20 cellular contexts compared by ENCODE assay signal in the genomic region with DNA sequence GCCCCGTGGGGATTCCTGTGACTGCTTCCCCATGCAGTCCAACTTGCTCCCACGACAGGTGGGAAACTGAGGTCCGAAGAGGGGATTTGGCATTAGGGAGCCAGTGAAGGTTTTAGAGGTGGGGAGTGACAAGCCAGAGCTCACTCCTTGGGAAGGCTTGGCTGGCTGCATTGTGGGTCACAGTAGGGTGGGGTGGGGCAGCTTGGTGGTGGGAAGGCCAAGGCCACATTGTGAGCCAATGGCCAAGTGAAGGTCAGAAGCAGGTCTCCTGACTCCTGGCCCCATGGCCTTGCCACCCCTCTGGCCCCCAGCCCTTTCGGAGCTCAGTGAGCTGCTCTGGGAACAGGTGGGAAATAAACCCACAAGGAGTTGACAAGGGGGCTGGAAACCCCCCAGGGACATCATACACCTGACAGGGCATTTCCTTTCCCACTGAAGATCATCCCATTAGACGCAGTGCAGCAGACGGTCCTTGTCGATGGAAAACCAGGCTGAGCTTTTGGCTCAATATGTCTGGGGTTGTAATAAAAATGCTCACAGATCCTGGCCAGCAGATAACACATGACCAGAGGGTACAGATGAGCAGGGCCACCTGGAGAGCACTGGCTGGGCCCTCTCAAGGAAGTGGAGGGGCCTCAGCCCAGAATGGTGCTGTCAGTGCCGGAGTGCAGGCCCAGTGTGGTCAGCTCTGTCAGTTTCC. TPM values are rescaled to one million over a fixed set of nuclear protein-coding genes. Genes with fewer than 3 reads are reported as not detected.
DNase-seq lines count a peak whose midpoint lies in the region; ATAC-seq and TF ChIP-seq lines count a peak whose summit lies in the region.
"Had no signal": no experiment of that assay in that cellular context is flagged by ENCODE, and none has a peak within 500 bp of the region (broad histone marks: within the 10 kb centered on the region; RNA-seq: fewer than 3 reads in every experiment).

No MANE protein-coding gene starts in this region.

- TF ChIP-seq CTCF in CD14-positive monocyte (IDR thresholded peaks at IDR 0.05) = no peak
- TF ChIP-seq CTCF in osteocyte (IDR thresholded peaks at IDR 0.05) = no peak
- no peak for TF ChIP-seq CTCF in natural killer cell (IDR thresholded peaks at IDR 0.05)

- CTCF ChIA-PET in naive thymus-derived CD4-positive, alpha-beta T cell (lab: Charles Lee) = interaction anchor here (0.7 to 3.8 kb wide), 4 partner anchors 9 to 179 kb away, joined by 3 to 25 read pairs (median 4); a partner anchor contains a TSS

- H3K4me1 ChIP-seq in naive thymus-derived CD4-positive, alpha-beta T cell (ENCODE audit: control insufficient read depth in 2 of 2, insufficient read depth in 2 of 2, low read length in 2 of 2) = peaks cover 44 to 61% of the 10 kb centered on the region in 2 donors
- H3K4me1 ChIP-seq: BE2C had no signal

- no peak for DNase-seq in T-helper 2 cell treated with Interferon-gamma antibody and Interleukin-4, amounts not matched to agents 5 μg/mL and 100 μg/mL, for 36 hours (ENCODE audit: low spot score)
- DNase-seq in T-helper 2 cell (no peak), CD14-positive monocyte (ENCODE audit: low spot score) (no peak), osteocyte (ENCODE audit: extremely low spot score, unreplicated experiment) (no peak), natural killer cell (no peak)
- DNase-seq in central memory CD8-positive, alpha-beta T cell (ENCODE audit: low spot score in 2 of 2) = no peak
- no peak for DNase-seq in naive thymus-derived CD4-positive, alpha-beta T cell
- DNase-seq: aorta; BE2C; GOT3; heart left ventricle; NCI-H1105; PC-3; stimulated activated CD4-positive, alpha-beta T cell treated with anti-CD3 and anti-CD28 coated beads, Interleukin-4, amount 100 ng/mL, for 1 hour had no signal

- no peak overlapping the region for H3K27ac ChIP-seq in naive thymus-derived CD4-positive, alpha-beta T cell (ENCODE audit: low read depth, low read length)

- H3K9me3 Mint-ChIP-seq in T-helper 2 cell treated with Interferon-gamma antibody and Interleukin-4, amounts not matched to agents 5 μg/mL and 100 μg/mL, for 36 hours = no peaks in the 10 kb centered on the region
- H3K9me3 Mint-ChIP-seq in CD14-positive monocyte (no peaks in the 10 kb centered on the region), osteocyte (ENCODE audit: unreplicated experiment) (no peaks in the 10 kb centered on the region), natural killer cell (no peaks in the 10 kb centered on the region)
- no peaks in the 10 kb centered on the region for H3K9me3 Mint-ChIP-seq in central memory CD8-positive, alpha-beta T cell
- no peaks in the 10 kb centered on the region for H3K9me3 Mint-ChIP-seq in naive thymus-derived CD4-positive, alpha-beta T cell
- H3K9me3 Mint-ChIP-seq: natural killer cell treated with Interleukin-12 subunit alpha and Interleukin-12 subunit beta and Interleukin-15 and Interleukin-18, amount 100 ng/mL, for 72 hours; WTC11 had no signal

- no peaks in the 10 kb centered on the region for H3K36me3 Mint-ChIP-seq in T-helper 2 cell treated with Interferon-gamma antibody and Interleukin-4, amounts not matched to agents 5 μg/mL and 100 μg/mL, for 36 hours (ENCODE audit: low read depth)
- H3K36me3 Mint-ChIP-seq in CD14-positive monocyte (peaks cover 36 to 53% of the 10 kb centered on the region in 2 donors), osteocyte (ENCODE audit: unreplicated experiment) (no peaks in the 10 kb centered on the region), natural killer cell (no peaks in the 10 kb centered on the region)
- peaks cover 2% of the 10 kb centered on the region for H3K36me3 Mint-ChIP-seq in central memory CD8-positive, alpha-beta T cell (ENCODE audit: insufficient read depth)
- H3K36me3 Mint-ChIP-seq in naive thymus-derived CD4-positive, alpha-beta T cell = no peaks in the 10 kb centered on the region
- H3K36me3 Mint-ChIP-seq: natural killer cell treated with Interleukin-12 subunit alpha and Interleukin-12 subunit beta and Interleukin-15 and Interleukin-18, amount 100 ng/mL, for 72 hours; WTC11 had no signal

- no peak overlapping the region for H3K4me3 ChIP-seq in naive thymus-derived CD4-positive, alpha-beta T cell (ENCODE audit: low read length)
- H3K4me3 ChIP-seq: heart left ventricle, prostate gland, skin epidermis had no signal

- no peak overlapping the region for H3K4me3 Mint-ChIP-seq in T-helper 2 cell treated with Interferon-gamma antibody and Interleukin-4, amounts not matched to agents 5 μg/mL and 100 μg/mL, for 36 hours
- H3K4me3 Mint-ChIP-seq in CD14-positive monocyte = peak overlapping the region; percentile 95 to 98
- no peak overlapping the region for H3K4me3 Mint-ChIP-seq in central memory CD8-positive, alpha-beta T cell
- H3K4me3 Mint-ChIP-seq in naive thymus-derived CD4-positive, alpha-beta T cell = peak overlapping the region in 1 of 10 donors; percentile 19
- H3K4me3 Mint-ChIP-seq in osteocyte (ENCODE audit: unreplicated experiment) = no peak overlapping the region
- no peak overlapping the region for H3K4me3 Mint-ChIP-seq in natural killer cell
- H3K4me3 Mint-ChIP-seq: natural killer cell treated with Interleukin-12 subunit alpha and Interleukin-12 subunit beta and Interleukin-15 and Interleukin-18, amount 100 ng/mL, for 72 hours; WTC11 had no signal

- H3K9me3 ChIP-seq in naive thymus-derived CD4-positive, alpha-beta T cell (ENCODE audit: control insufficient read depth in 2 of 3, low read length in 3 of 3) = no peaks in the 10 kb centered on the region
- H3K9me3 ChIP-seq: BE2C, heart left ventricle, prostate gland had no signal

- intact Hi-C loops in CD14-positive monocyte (cut with micrococcal nuclease) = no loop called here
- intact Hi-C loops in naive thymus-derived CD4-positive, alpha-beta T cell (cut with micrococcal nuclease) = no loop called here
- intact Hi-C loops in natural killer cell (cut with micrococcal nuclease) = no loop called here

- POLR2A ChIA-PET in naive thymus-derived CD4-positive, alpha-beta T cell (lab: Charles Lee) = interaction anchor here (0.8 to 23.5 kb wide), 7 partner anchors 9 to 56 kb away, joined by 3 to 521 read pairs (median 10); a partner anchor contains a TSS

- peak overlapping the region; percentile 12 for H3K27ac Mint-ChIP-seq in T-helper 2 cell treated with Interferon-gamma antibody and Interleukin-4, amounts not matched to agents 5 μg/mL and 100 μg/mL, for 36 hours
- H3K27ac Mint-ChIP-seq in CD14-positive monocyte (peak overlapping the region; percentile 2 to 77 (median 61)), osteocyte (ENCODE audit: unreplicated experiment) (no peak overlapping the region), natural killer cell (no peak overlapping the region)
- H3K27ac Mint-ChIP-seq in central memory CD8-positive, alpha-beta T cell (ENCODE audit: low read depth) = peak overlapping the region; percentile 53
- peak overlapping the region in 7 of 9 donors; percentile 15 to 100 (median 72) for H3K27ac Mint-ChIP-seq in naive thymus-derived CD4-positive, alpha-beta T cell
- H3K27ac Mint-ChIP-seq: natural killer cell treated with Interleukin-12 subunit alpha and Interleukin-12 subunit beta and Interleukin-15 and Interleukin-18, amount 100 ng/mL, for 72 hours; WTC11 had no signal

- no peaks in the 10 kb centered on the region for H3K27me3 ChIP-seq in naive thymus-derived CD4-positive, alpha-beta T cell (ENCODE audit: control insufficient read depth in 2 of 2, insufficient read depth in 2 of 2, low read length in 2 of 2)
- H3K27me3 ChIP-seq: BE2C, heart left ventricle had no signal

- no peaks in the 10 kb centered on the region for H3K27me3 Mint-ChIP-seq in T-helper 2 cell treated with Interferon-gamma antibody and Interleukin-4, amounts not matched to agents 5 μg/mL and 100 μg/mL, for 36 hours (ENCODE audit: low read depth)
- H3K27me3 Mint-ChIP-seq in CD14-positive monocyte (ENCODE audit: low read depth in 3 of 3) (peaks cover 0 to 1% (median 0%) of the 10 kb centered on the region in 3 donors), osteocyte (ENCODE audit: unreplicated experiment) (peaks cover 21% of the 10 kb centered on the region), natural killer cell (ENCODE audit: low read depth in 2 of 2) (no peaks in the 10 kb centered on the region)
- H3K27me3 Mint-ChIP-seq in central memory CD8-positive, alpha-beta T cell = no peaks in the 10 kb centered on the region
- no peaks in the 10 kb centered on the region for H3K27me3 Mint-ChIP-seq in naive thymus-derived CD4-positive, alpha-beta T cell
- H3K27me3 Mint-ChIP-seq: natural killer cell treated with Interleukin-12 subunit alpha and Interleukin-12 subunit beta and Interleukin-15 and Interleukin-18, amount 100 ng/mL, for 72 hours had no signal

- H3K36me3 ChIP-seq in naive thymus-derived CD4-positive, alpha-beta T cell (ENCODE audit: control insufficient read depth in 2 of 3, insufficient read depth in 3 of 3, low read length in 3 of 3) = no peaks in the 10 kb centered on the region
- H3K36me3 ChIP-seq: BE2C, heart left ventricle, prostate gland had no signal

- H3K4me1 Mint-ChIP-seq in T-helper 2 cell treated with Interferon-gamma antibody and Interleukin-4, amounts not matched to agents 5 μg/mL and 100 μg/mL, for 36 hours (ENCODE audit: low read depth) = peaks cover 27% of the 10 kb centered on the region
- H3K4me1 Mint-ChIP-seq in CD14-positive monocyte = peaks cover 96% of the 10 kb centered on the region
- H3K4me1 Mint-ChIP-seq in central memory CD8-positive, alpha-beta T cell = peaks cover 47% of the 10 kb centered on the region
- peaks cover 39 to 75% (median 51%) of the 10 kb centered on the region in 7 donors for H3K4me1 Mint-ChIP-seq in naive thymus-derived CD4-positive, alpha-beta T cell
- H3K4me1 Mint-ChIP-seq in osteocyte (ENCODE audit: unreplicated experiment) = peaks cover 6% of the 10 kb centered on the region
- H3K4me1 Mint-ChIP-seq in natural killer cell = peaks cover 18 to 44% of the 10 kb centered on the region in 2 donors

- no peak for ATAC-seq in central memory CD8-positive, alpha-beta T cell (replicated peaks; ENCODE audit: extremely low read depth, poor library complexity, severe bottlenecking)
- no peak for ATAC-seq in naive thymus-derived CD4-positive, alpha-beta T cell
- ATAC-seq in natural killer cell = no peak
- ATAC-seq in HG03196 (IDR thresholded peaks at IDR 0.05; ENCODE audit: unreplicated experiment) = no peak
- ATAC-seq: heart left ventricle; natural killer cell treated with Interleukin-12 subunit alpha and Interleukin-12 subunit beta and Interleukin-15 and Interleukin-18, amount 100 ng/mL, for 72 hours; PC-3; WTC11 had no signal

RNA-seq across cellular contexts. Expression of a gene that starts 2.4 kb away (rescaled TPM):
- under 1 TPM; 0.18 to 0.48 TPM for polyA plus RNA-seq in CD14-positive monocyte
- 1 to 10 TPM in 1 of 5 experiments, under 1 TPM in 4; 0.13 to 1.0 (median 0.19) TPM for total RNA-seq in naive thymus-derived CD4-positive, alpha-beta T cell
- not detected for polyA plus RNA-seq in naive thymus-derived CD4-positive, alpha-beta T cell
- total RNA-seq in osteocyte (not detected in 2 replicates), natural killer cell (under 1 TPM; 0.14 to 0.52 (median 0.40) TPM)
- total RNA-seq: lung microvascular endothelial cell; natural killer cell treated with Interleukin-12 subunit alpha and Interleukin-12 subunit beta and Interleukin-15 and Interleukin-18, amount 100 ng/mL, for 72 hours; PC-3 had no signal
- polyA plus RNA-seq: aorta had no signal

RNA-seq across cellular contexts. Expression of a gene that starts 56.1 kb away (rescaled TPM):
- polyA plus RNA-seq in CD14-positive monocyte = 1,000 to 10,000 TPM in 1 of 2 donors, 100 to 1,000 TPM in 1; 801 to 1,133 TPM
- total RNA-seq in naive thymus-derived CD4-positive, alpha-beta T cell = 100 to 1,000 TPM in 3 of 5 experiments, 10 to 100 TPM in 2; 91.1 to 271 (median 101) TPM
- polyA plus RNA-seq in naive thymus-derived CD4-positive, alpha-beta T cell = 100 to 1,000 TPM; 220 to 300 TPM
- total RNA-seq in osteocyte (0.16 and 0.75 TPM in 2 replicates), natural killer cell (100 to 1,000 TPM; 134 to 193 (median 178) TPM)

Comparison
In these comparisons a context has a peak if more than half of its experiments do, and no peak if none do; other contexts are left out.
1. H3K27ac Mint-ChIP-seq: peak in T-helper 2 cell treated with Interferon-gamma antibody and Interleukin-4, amounts not matched to agents 5 μg/mL and 100 μg/mL, for 36 hours (single experiment), CD14-positive monocyte (7 of 7), central memory CD8-positive, alpha-beta T cell (single experiment) and naive thymus-derived CD4-positive, alpha-beta T cell (7 of 9); none in osteocyte (single experiment) and natural killer cell (0 of 2).
2. H3K4me3 Mint-ChIP-seq: peak in CD14-positive monocyte (2 of 2); none in T-helper 2 cell treated with Interferon-gamma antibody and Interleukin-4, amounts not matched to agents 5 μg/mL and 100 μg/mL, for 36 hours (single experiment), central memory CD8-positive, alpha-beta T cell (single experiment), osteocyte (single experiment) and natural killer cell (single experiment).
3. RNA of a gene that starts 56.1 kb away (total RNA-seq): 134 to 193 TPM in natural killer cell and 91.1 to 271 TPM in naive thymus-derived CD4-positive, alpha-beta T cell; 0.16 to 0.75 TPM in osteocyte; every median in the first group is over 10 times any median in the second.